In genomic region chr11:114160884-114161283, GRCh38 we compare ENCODE assay signal across 10 cellular contexts.
DNase-seq lines count a peak whose midpoint lies in the region; ATAC-seq lines count a peak whose summit lies in the region.
"Had no signal": no experiment of that assay in that cellular context is flagged by ENCODE, and none has a peak within 500 bp of the region (broad histone marks: within the 10 kb centered on the region; RNA-seq: fewer than 3 reads in every experiment).

No MANE protein-coding gene starts in this region.

- peaks cover 3% of the 10 kb centered on the region; the same call in 1 of the 2 replicates for H3K27me3 ChIP-seq in MG63

- H3K9me3 ChIP-seq in MG63: no peaks in the 10 kb centered on the region

- H3K36me3 ChIP-seq in MG63: no peaks in the 10 kb centered on the region

- no peaks in the 10 kb centered on the region for H3K9me3 Mint-ChIP-seq in stimulated activated memory B cell treated with anti-CD40 and anti-IgM and Interleukin-4, amounts not matched to agents 10 μg/mL and 1 μg/mL and 100 μg/mL, for 72 hours

- no peak for ATAC-seq in stimulated activated memory B cell treated with anti-CD40 and anti-IgM and Interleukin-4, amounts not matched to agents 10 μg/mL and 1 μg/mL and 100 μg/mL, for 72 hours
- ATAC-seq in HG03342 (IDR thresholded peaks at IDR 0.05; ENCODE audit: unreplicated experiment): no peak

- H3K27ac ChIP-seq in adipose tissue (ENCODE audit: low read depth, low read length): peak overlapping the region; percentile 59

- DNase-seq in LHCN-M2 (ENCODE audit: low read depth): peak; percentile 94
- peak; percentile 48 for DNase-seq in left kidney (ENCODE audit: low read depth, low spot score)
- no peak for DNase-seq in stimulated activated CD4-positive, alpha-beta T cell treated with anti-CD3 and anti-CD28 coated beads, Interleukin-12 subunit alpha, Interleukin-12 subunit beta, amount 100 ng/mL, for 4 hours
- no peak for DNase-seq in NCI-H1105 treated with DMSO at 0.1 percent for 48 hours (lab: John Stamatoyannopoulos, UW)
- DNase-seq in MG63: no peak
- DNase-seq: activated naive CD4-positive, alpha-beta T cell treated with Interleukin-2 at 50 U/mL for 16 hours; H7 had no signal

- no peaks in the 10 kb centered on the region for H3K36me3 Mint-ChIP-seq in stimulated activated memory B cell treated with anti-CD40 and anti-IgM and Interleukin-4, amounts not matched to agents 10 μg/mL and 1 μg/mL and 100 μg/mL, for 72 hours

- H3K27me3 Mint-ChIP-seq in stimulated activated memory B cell treated with anti-CD40 and anti-IgM and Interleukin-4, amounts not matched to agents 10 μg/mL and 1 μg/mL and 100 μg/mL, for 72 hours: no peaks in the 10 kb centered on the region

- WGBS in adipose tissue, 3 donors: 83 to 93% (median 86%) methylated on average over 5 of the region's 5 CpGs

- no peak overlapping the region for H3K4me3 ChIP-seq in MG63

- H3K4me1 Mint-ChIP-seq in stimulated activated memory B cell treated with anti-CD40 and anti-IgM and Interleukin-4, amounts not matched to agents 10 μg/mL and 1 μg/mL and 100 μg/mL, for 72 hours: peaks cover 47% of the 10 kb centered on the region

- no peak overlapping the region for H3K4me3 Mint-ChIP-seq in stimulated activated memory B cell treated with anti-CD40 and anti-IgM and Interleukin-4, amounts not matched to agents 10 μg/mL and 1 μg/mL and 100 μg/mL, for 72 hours

- peak overlapping the region; percentile 23 for H3K27ac Mint-ChIP-seq in stimulated activated memory B cell treated with anti-CD40 and anti-IgM and Interleukin-4, amounts not matched to agents 10 μg/mL and 1 μg/mL and 100 μg/mL, for 72 hours

Comparison
In these comparisons a context has a peak if more than half of its experiments do, and no peak if none do; other contexts are left out.
1. DNase-seq: peak in LHCN-M2 (single experiment) and left kidney (single experiment); none in stimulated activated CD4-positive, alpha-beta T cell treated with anti-CD3 and anti-CD28 coated beads, Interleukin-12 subunit alpha, Interleukin-12 subunit beta, amount 100 ng/mL, for 4 hours (single experiment), NCI-H1105 treated with DMSO at 0.1 percent for 48 hours (single experiment) and MG63 (single experiment).